8 cellular contexts compared by ENCODE assay signal in genomic region chr5:139272471-139273321, GRCh38. TPM values are rescaled to one million over a fixed set of nuclear protein-coding genes. Genes with fewer than 3 reads are reported as not detected.
DNase-seq lines count a peak whose midpoint lies in the region; ATAC-seq and TF ChIP-seq lines count a peak whose summit lies in the region.

No MANE protein-coding gene starts in this region.

- peak overlapping the region; percentile 99; the same call in 1 of the 2 replicates for H3K4me2 ChIP-seq in PC-9
- no peak overlapping the region for H3K4me2 ChIP-seq in trophoblast cell (ENCODE audit: low read length)

- H3K4me1 ChIP-seq in PC-9 (replicated peaks; ENCODE audit: insufficient read depth) (peaks cover 36% of the 10 kb centered on the region), muscle layer of duodenum (ENCODE audit: control insufficient read depth in 1 of 2, insufficient read depth in 2 of 2, low read length in 2 of 2) (peaks cover 15 to 24% of the 10 kb centered on the region in 2 donors), trophoblast cell (ENCODE audit: control insufficient read depth in 1 of 2, insufficient read depth in 2 of 2, low read length in 2 of 2) (peaks cover 14 to 26% of the 10 kb centered on the region in 2 experiments)

- BruUV-seq in PC-9 (replicated peaks; lab: Mats Ljungman, UMichigan), result no TSS peak

- H4K20me1 ChIP-seq in PC-9 (ENCODE audit: insufficient read depth), result peaks cover 11% of the 10 kb centered on the region

- 100% methylated on average over 1 of the region's 6 CpGs for WGBS in trophoblast cell (ENCODE audit: extremely low coverage, insufficient coverage, insufficient read length)

- no peaks in the 10 kb centered on the region for H3K9me2 ChIP-seq in PC-9 (ENCODE audit: insufficient read depth)

- no peak overlapping the region for H3K4ac ChIP-seq in trophoblast cell (ENCODE audit: low read depth, low read length)

- H4K8ac ChIP-seq in trophoblast cell (ENCODE audit: low read depth, low read length), result no peak overlapping the region

- H4K12ac ChIP-seq in trophoblast cell (ENCODE audit: low read depth, low read length), result no peak overlapping the region

- ATAC-seq in GM21825 (IDR thresholded peaks at IDR 0.05; ENCODE audit: unreplicated experiment), result no peak

- peaks cover 38% of the 10 kb centered on the region for H3K79me2 ChIP-seq in PC-9 (ENCODE audit: low read depth)
- H3K79me2 ChIP-seq in trophoblast cell (ENCODE audit: control insufficient read depth, insufficient read depth, low read length, poor library complexity), result peaks cover 5% of the 10 kb centered on the region

- peak overlapping the region; percentile 93 for H3K4me3 Mint-ChIP-seq in activated naive CD4-positive, alpha-beta T cell treated with anti-CD3 and anti-CD28 coated beads for 36 hours

- H3K27ac ChIP-seq in PC-9 (no peak overlapping the region), muscle layer of duodenum (ENCODE audit: low read length) (peak overlapping the region; percentile 83), trophoblast cell (ENCODE audit: low read depth, low read length) (no peak overlapping the region)

- H3K14ac ChIP-seq in trophoblast cell (ENCODE audit: low read length), result no peak overlapping the region

- H3K9ac ChIP-seq in trophoblast cell (ENCODE audit: low read length), result no peak overlapping the region

- H3K79me1 ChIP-seq in trophoblast cell (ENCODE audit: low read length), result peaks cover 8% of the 10 kb centered on the region

- intact Hi-C loops in activated naive CD4-positive, alpha-beta T cell treated with anti-CD3 and anti-CD28 coated beads for 36 hours (cut with micrococcal nuclease), result loop anchor here (5.0 kb wide), 1 partner anchor 620 kb away; no protein-coding TSS in a partner anchor
- intact Hi-C loops in PC-9 (cut with micrococcal nuclease; ENCODE audit: unreplicated experiment), result loop anchor here (10.0 kb wide), 1 partner anchor 518 kb away; the partner anchor contains the start of gene CTNNA1

- H3K27me3 ChIP-seq in PC-9 (ENCODE audit: insufficient read depth, low read depth) (no peaks in the 10 kb centered on the region), muscle layer of duodenum (ENCODE audit: low read depth, low read length) (no peaks in the 10 kb centered on the region), trophoblast cell (ENCODE audit: insufficient read depth, low read length) (no peaks in the 10 kb centered on the region)

- H2BK5ac ChIP-seq in trophoblast cell (ENCODE audit: low read depth, low read length, poor library complexity), result no peak overlapping the region

- H3K36me3 ChIP-seq in PC-9 (ENCODE audit: low read depth) (peaks cover 26% of the 10 kb centered on the region), muscle layer of duodenum (ENCODE audit: control insufficient read depth in 1 of 2, insufficient read depth in 2 of 2, low read length in 2 of 2) (peaks cover 0 to 4% of the 10 kb centered on the region in 2 donors), trophoblast cell (ENCODE audit: control insufficient read depth in 1 of 2, insufficient read depth in 2 of 2, low read length in 2 of 2) (peaks cover 2 to 3% of the 10 kb centered on the region in 2 experiments)

- no peak overlapping the region for H4K91ac ChIP-seq in trophoblast cell (ENCODE audit: low read depth, low read length)

- peaks cover 35% of the 10 kb centered on the region for H3F3A ChIP-seq in PC-9 (ENCODE audit: insufficient read depth, low read depth)

- H3K36me3 Mint-ChIP-seq in activated naive CD4-positive, alpha-beta T cell treated with anti-CD3 and anti-CD28 coated beads for 36 hours (ENCODE audit: low read depth), result peaks cover 27% of the 10 kb centered on the region

- H3K4me1 Mint-ChIP-seq in activated naive CD4-positive, alpha-beta T cell treated with anti-CD3 and anti-CD28 coated beads for 36 hours (ENCODE audit: low read depth), result peaks cover 42% of the 10 kb centered on the region

- TF ChIP-seq CTCF in PC-9 (conservative IDR thresholded peaks at IDR 0.05), result no peak

- H3K27ac Mint-ChIP-seq in activated naive CD4-positive, alpha-beta T cell treated with anti-CD3 and anti-CD28 coated beads for 36 hours, result peak overlapping the region; percentile 21

- peak; percentile 55 for DNase-seq in activated naive CD4-positive, alpha-beta T cell treated with anti-CD3 and anti-CD28 coated beads for 36 hours
- no peak for DNase-seq in activated naive CD4-positive, alpha-beta T cell (lab: John Stamatoyannopoulos, UW)
- no peak for DNase-seq in PC-9
- DNase-seq in central memory CD4-positive, alpha-beta T cell, result peak; percentile 28
- DNase-seq in DMS114 treated with DMSO at 0.1 percent for 48 hours (lab: John Stamatoyannopoulos, UW; ENCODE audit: unreplicated experiment), result no peak
- DNase-seq in trophoblast cell, result no peak

- H3K27me3 Mint-ChIP-seq in activated naive CD4-positive, alpha-beta T cell treated with anti-CD3 and anti-CD28 coated beads for 36 hours (ENCODE audit: low read depth), result no peaks in the 10 kb centered on the region

- CTCF ChIA-PET in activated naive CD4-positive, alpha-beta T cell treated with anti-CD3 and anti-CD28 coated beads for 36 hours (lab: Charles Lee), result interaction anchor here (0.6 to 2.1 kb wide), 5 partner anchors 22 to 118 kb away, joined by 3 to 6 read pairs (median 3); partner anchors contain the start of gene PAIP2
- CTCF ChIA-PET in PC-9 (lab: Charles Lee), result no interaction called here

- no peak overlapping the region for H3K23ac ChIP-seq in trophoblast cell (ENCODE audit: low read length)

- H3K4me3 ChIP-seq in PC-9 (no peak overlapping the region), muscle layer of duodenum (ENCODE audit: low read depth in 1 of 2, low read length in 2 of 2) (peak overlapping the region; percentile 74 to 84), trophoblast cell (ENCODE audit: low read depth, low read length) (no peak overlapping the region)

- H3K18ac ChIP-seq in trophoblast cell (ENCODE audit: low read length), result no peak overlapping the region

- no peak overlapping the region for H2BK12ac ChIP-seq in trophoblast cell (ENCODE audit: low read length)

- POLR2A ChIA-PET in PC-9 (lab: Charles Lee; ENCODE audit: unreplicated experiment), result interaction anchor here (0.6 to 0.7 kb wide), 4 partner anchors 38 to 808 kb away, joined by 4 to 11 read pairs (median 8); partner anchors contain the start of gene EGR1

- no peaks in the 10 kb centered on the region for H3K9me3 ChIP-seq in PC-9 (ENCODE audit: insufficient read depth, low read depth)
- H3K9me3 ChIP-seq in muscle layer of duodenum (ENCODE audit: control insufficient read depth in 1 of 2, low read length in 2 of 2), result no peaks in the 10 kb centered on the region
- H3K9me3 ChIP-seq in trophoblast cell (ENCODE audit: insufficient read depth, low read depth, low read length), result no peaks in the 10 kb centered on the region

- no peak overlapping the region for H2BK120ac ChIP-seq in trophoblast cell (ENCODE audit: insufficient read depth, low read length, poor library complexity)

- no peak overlapping the region for H2AK5ac ChIP-seq in trophoblast cell (ENCODE audit: low read length)

- H3K9me3 Mint-ChIP-seq in activated naive CD4-positive, alpha-beta T cell treated with anti-CD3 and anti-CD28 coated beads for 36 hours, result no peaks in the 10 kb centered on the region

- H2AFZ ChIP-seq in PC-9 (no peak overlapping the region), trophoblast cell (ENCODE audit: insufficient read depth, low read length, poor library complexity) (no peak overlapping the region)

RNA-seq across cellular contexts. Expression of gene MATR3, which starts 20.8 kb away (rescaled TPM):
- 100 to 1,000 TPM; 137 to 164 TPM for total RNA-seq in activated naive CD4-positive, alpha-beta T cell treated with anti-CD3 and anti-CD28 coated beads for 36 hours
- 129 and 145 TPM in 2 replicates for total RNA-seq in PC-9 (2021)
- polyA plus RNA-seq in trophoblast cell (2013), result 164 and 185 TPM in 2 replicates

Comparison
In these comparisons a context has a peak if more than half of its experiments do, and no peak if none do; other contexts are left out.
1. DNase-seq: peak in activated naive CD4-positive, alpha-beta T cell treated with anti-CD3 and anti-CD28 coated beads for 36 hours (single experiment) and central memory CD4-positive, alpha-beta T cell (single experiment); none in activated naive CD4-positive, alpha-beta T cell (0 of 4), PC-9 (0 of 2), DMS114 treated with DMSO at 0.1 percent for 48 hours (single experiment) and trophoblast cell (0 of 2).
2. H3K4me3 ChIP-seq: peak in muscle layer of duodenum (2 of 2); none in PC-9 (single experiment) and trophoblast cell (single experiment).